In the genomic region with DNA sequence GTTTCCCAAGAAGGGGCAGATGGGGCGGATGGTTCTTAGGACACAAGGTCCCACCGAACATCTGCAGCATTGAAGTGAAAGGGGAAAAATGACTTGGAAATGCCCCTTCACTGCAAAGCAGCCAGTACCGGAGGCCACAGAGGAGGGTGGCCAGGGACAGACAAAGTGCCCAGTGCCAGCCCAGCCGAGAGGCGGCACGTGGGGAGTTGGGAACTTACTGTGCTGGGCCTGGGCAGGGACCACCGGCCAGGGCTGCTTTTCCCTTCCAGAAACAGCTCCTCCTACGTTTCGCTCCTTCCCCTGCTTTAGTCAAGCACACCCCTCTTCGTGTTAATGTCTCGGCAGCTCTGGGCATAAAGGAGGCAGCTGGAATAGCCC, we compare ENCODE assay signal across 15 cellular contexts.
DNase-seq lines count a peak whose midpoint lies in the region; TF ChIP-seq lines count a peak whose summit lies in the region.
"Had no signal": no experiment of that assay in that cellular context is flagged by ENCODE, and none has a peak within 500 bp of the region (broad histone marks: within the 10 kb centered on the region; RNA-seq: fewer than 3 reads in every experiment).

No MANE protein-coding gene starts in this region.

- TF ChIP-seq CTCF in CD14-positive monocyte (IDR thresholded peaks at IDR 0.05) (no peak), astrocyte of the cerebellum (IDR thresholded peaks at IDR 0.05; ENCODE audit: low read depth, low read length, missing control alignments) (no peak), kidney epithelial cell (IDR thresholded peaks at IDR 0.05; ENCODE audit: insufficient read depth, low read length, poor library complexity, severe bottlenecking) (no peak), endothelial cell (IDR thresholded peaks at IDR 0.05; ENCODE audit: unreplicated experiment) (no peak)

- POLR2A ChIA-PET in activated CD4-positive, alpha-beta T cell treated with anti-CD3 and anti-CD28 coated beads, Interleukin-2, amount 10 ng/mL, durations not matched to agents 7 days and 5 days (lab: Charles Lee) = no interaction called here

- H3K9me3 ChIP-seq in skeletal muscle satellite cell (replicated peaks; ENCODE audit: low read length) = no peaks in the 10 kb centered on the region
- H3K9me3 ChIP-seq: ovary had no signal

- H3K27me3 ChIP-seq in kidney epithelial cell (ENCODE audit: control insufficient read depth, insufficient read depth, low read length) = no peaks in the 10 kb centered on the region
- H3K27me3 ChIP-seq in skeletal muscle satellite cell (ENCODE audit: control insufficient read depth, insufficient read depth, low read length) = no peaks in the 10 kb centered on the region
- H3K27me3 ChIP-seq: ovary had no signal

- H3K9me3 Mint-ChIP-seq in CD14-positive monocyte (no peaks in the 10 kb centered on the region), endothelial cell (ENCODE audit: unreplicated experiment) (no peaks in the 10 kb centered on the region)
- H3K9me3 Mint-ChIP-seq in activated CD4-positive, alpha-beta T cell treated with anti-CD3 and anti-CD28 coated beads, Interleukin-2, amount 10 ng/mL, durations not matched to agents 7 days and 5 days = no peaks in the 10 kb centered on the region
- H3K9me3 Mint-ChIP-seq: activated CD4-positive, alpha-beta T cell treated with anti-CD3 and anti-CD28 coated beads, Interleukin-2, amount 10 ng/mL, durations not matched to agents 24 days and 14 days had no signal

- in situ Hi-C loops in astrocyte of the cerebellum (cut with HindIII; ENCODE audit: low sequenced_read_pairs) = no loop called here

- peak overlapping the region; percentile 100 for H3K9ac ChIP-seq in skeletal muscle satellite cell (ENCODE audit: low read depth, low read length)

- H3K4me3 Mint-ChIP-seq in CD14-positive monocyte (no peak overlapping the region), endothelial cell (ENCODE audit: unreplicated experiment) (no peak overlapping the region)
- no peak overlapping the region for H3K4me3 Mint-ChIP-seq in activated CD4-positive, alpha-beta T cell treated with anti-CD3 and anti-CD28 coated beads, Interleukin-2, amount 10 ng/mL, durations not matched to agents 7 days and 5 days
- H3K4me3 Mint-ChIP-seq: activated CD4-positive, alpha-beta T cell treated with anti-CD3 and anti-CD28 coated beads, Interleukin-2, amount 10 ng/mL, durations not matched to agents 24 days and 14 days; CD4-positive, CD25-positive, alpha-beta regulatory T cell had no signal

- H3K4me3 ChIP-seq in astrocyte of the cerebellum (ENCODE audit: low read depth, low read length) (peak overlapping the region; percentile 0), kidney epithelial cell (ENCODE audit: low read depth, low read length) (peak overlapping the region; percentile 29), skeletal muscle satellite cell (ENCODE audit: low read length) (peak overlapping the region; percentile 88)
- H3K4me3 ChIP-seq: ovary had no signal

- DNase-seq in CD14-positive monocyte (ENCODE audit: low spot score) = no peak
- no peak for DNase-seq in astrocyte of the cerebellum (ENCODE audit: low read depth)
- no peak for DNase-seq in kidney epithelial cell (ENCODE audit: low read depth)
- no peak for DNase-seq in endothelial cell (ENCODE audit: low spot score)
- no peak for DNase-seq in activated CD4-positive, alpha-beta T cell treated with anti-CD3 and anti-CD28 coated beads for 48 hours
- no peak for DNase-seq in NCI-H2196 treated with DMSO at 0.1 percent for 48 hours (lab: John Stamatoyannopoulos, UW; ENCODE audit: unreplicated experiment)
- DNase-seq in activated CD4-positive, alpha-beta T cell treated with anti-CD3 and anti-CD28 coated beads, Interleukin-2, amount 10 ng/mL, durations not matched to agents 7 days and 5 days = no peak
- DNase-seq: activated CD4-positive, alpha-beta T cell treated with anti-CD3 and anti-CD28 coated beads, Interleukin-2, amount 10 ng/mL, durations not matched to agents 24 days and 14 days; activated naive CD4-positive, alpha-beta T cell treated with anti-CD3 and anti-CD28 coated beads, Interleukin-2, amount 50 U/mL, for 16 hours; CD4-positive, CD25-positive, alpha-beta regulatory T cell; GOT3; KG1; NCI-H446 treated with DMSO at 0.1 percent for 48 hours had no signal

- peaks cover 0 to 2% (median 0%) of the 10 kb centered on the region in 3 donors for H3K27me3 Mint-ChIP-seq in CD14-positive monocyte (ENCODE audit: low read depth in 3 of 3)
- peaks cover 4% of the 10 kb centered on the region for H3K27me3 Mint-ChIP-seq in endothelial cell (ENCODE audit: unreplicated experiment)
- no peaks in the 10 kb centered on the region for H3K27me3 Mint-ChIP-seq in activated CD4-positive, alpha-beta T cell treated with anti-CD3 and anti-CD28 coated beads, Interleukin-2, amount 10 ng/mL, durations not matched to agents 7 days and 5 days
- H3K27me3 Mint-ChIP-seq: activated CD4-positive, alpha-beta T cell treated with anti-CD3 and anti-CD28 coated beads, Interleukin-2, amount 10 ng/mL, durations not matched to agents 24 days and 14 days; CD4-positive, CD25-positive, alpha-beta regulatory T cell had no signal

- H3K27ac Mint-ChIP-seq in CD14-positive monocyte (peak overlapping the region in 4 of 7 donors; percentile 24 to 91 (median 58)), endothelial cell (ENCODE audit: unreplicated experiment) (no peak overlapping the region)
- no peak overlapping the region for H3K27ac Mint-ChIP-seq in activated CD4-positive, alpha-beta T cell treated with anti-CD3 and anti-CD28 coated beads, Interleukin-2, amount 10 ng/mL, durations not matched to agents 7 days and 5 days
- H3K27ac Mint-ChIP-seq: activated CD4-positive, alpha-beta T cell treated with anti-CD3 and anti-CD28 coated beads, Interleukin-2, amount 10 ng/mL, durations not matched to agents 24 days and 14 days; CD4-positive, CD25-positive, alpha-beta regulatory T cell had no signal

- H3K36me3 ChIP-seq in kidney epithelial cell (ENCODE audit: control insufficient read depth, insufficient read depth, low read length) = no peaks in the 10 kb centered on the region
- H3K36me3 ChIP-seq in skeletal muscle satellite cell (ENCODE audit: insufficient read depth, low read length) = peaks cover 7% of the 10 kb centered on the region
- H3K36me3 ChIP-seq: ovary had no signal

- CTCF ChIA-PET in activated CD4-positive, alpha-beta T cell treated with anti-CD3 and anti-CD28 coated beads, Interleukin-2, amount 10 ng/mL, durations not matched to agents 7 days and 5 days (lab: Charles Lee) = no interaction called here

- peaks cover 45 to 54% of the 10 kb centered on the region in 2 donors for H3K36me3 Mint-ChIP-seq in CD14-positive monocyte
- H3K36me3 Mint-ChIP-seq in endothelial cell (ENCODE audit: low read depth, unreplicated experiment) = no peaks in the 10 kb centered on the region
- H3K36me3 Mint-ChIP-seq in activated CD4-positive, alpha-beta T cell treated with anti-CD3 and anti-CD28 coated beads, Interleukin-2, amount 10 ng/mL, durations not matched to agents 7 days and 5 days (ENCODE audit: low read depth) = no peaks in the 10 kb centered on the region
- H3K36me3 Mint-ChIP-seq: CD4-positive, CD25-positive, alpha-beta regulatory T cell had no signal

- peak overlapping the region; percentile 100 for H3K4me2 ChIP-seq in skeletal muscle satellite cell (ENCODE audit: low read length)

- intact Hi-C loops in CD14-positive monocyte (cut with micrococcal nuclease) = loop anchor here in 1 of 2 donors (5.0 kb wide), 2 partner anchors 35 to 50 kb away; no protein-coding TSS in a partner anchor

- peaks cover 31% of the 10 kb centered on the region for H3K4me1 Mint-ChIP-seq in CD14-positive monocyte
- peaks cover 16% of the 10 kb centered on the region for H3K4me1 Mint-ChIP-seq in endothelial cell (ENCODE audit: unreplicated experiment)
- H3K4me1 Mint-ChIP-seq in activated CD4-positive, alpha-beta T cell treated with anti-CD3 and anti-CD28 coated beads, Interleukin-2, amount 10 ng/mL, durations not matched to agents 7 days and 5 days = no peaks in the 10 kb centered on the region
- H3K4me1 Mint-ChIP-seq: activated CD4-positive, alpha-beta T cell treated with anti-CD3 and anti-CD28 coated beads, Interleukin-2, amount 10 ng/mL, durations not matched to agents 24 days and 14 days; CD4-positive, CD25-positive, alpha-beta regulatory T cell had no signal

- H3K4me1 ChIP-seq in skeletal muscle satellite cell (ENCODE audit: control insufficient read depth, insufficient read depth, low read length) = peaks cover 88% of the 10 kb centered on the region

Comparison
In these comparisons a context has a peak if more than half of its experiments do, and no peak if none do; other contexts are left out.
1. H3K27ac Mint-ChIP-seq: peak in CD14-positive monocyte (4 of 7); none in endothelial cell (single experiment) and activated CD4-positive, alpha-beta T cell treated with anti-CD3 and anti-CD28 coated beads, Interleukin-2, amount 10 ng/mL, durations not matched to agents 7 days and 5 days (single experiment).
2. H3K4me3 ChIP-seq: peak in every context shown above with its lines; median percentile 88 in skeletal muscle satellite cell; 29 in kidney epithelial cell; 0 in astrocyte of the cerebellum.